Comparison of ENCODE assay signal across 29 cellular contexts in genomic region chrX:16039363-16039762, GRCh38.
A peak's percentile ranks its signal among the peaks of the same experiment; 100 is the strongest.
DNase-seq lines count a peak whose midpoint lies in the region; ATAC-seq and TF ChIP-seq lines count a peak whose summit lies in the region.
"Had no signal": no experiment of that assay in that cellular context is flagged by ENCODE, and none has a peak within 500 bp of the region (broad histone marks: within the 10 kb centered on the region; RNA-seq: fewer than 3 reads in every experiment).

No MANE protein-coding gene starts in this region.

- no peaks in the 10 kb centered on the region for H3K27me3 ChIP-seq in GM06990 (replicated peaks; ENCODE audit: control insufficient read depth, insufficient read depth, low read length)
- no peaks in the 10 kb centered on the region for H3K27me3 ChIP-seq in brain microvascular endothelial cell (replicated peaks)
- H3K27me3 ChIP-seq: ascending aorta, gastroesophageal sphincter, pancreas, spleen had no signal

- TF ChIP-seq CTCF in GM06990 (IDR thresholded peaks at IDR 0.05; ENCODE audit: insufficient read depth, low read length, poor library complexity, severe bottlenecking) (no peak), brain microvascular endothelial cell (IDR thresholded peaks at IDR 0.05; ENCODE audit: low read depth, low read length, missing control alignments) (no peak)

- no peak overlapping the region for H3K27ac ChIP-seq in brain microvascular endothelial cell
- H3K27ac ChIP-seq: ascending aorta; BLaER1 treated with 17β-estradiol and CSF1 and Interleukin-3, amounts not matched to agents 10 nM and 100 nM; gastroesophageal sphincter; left lung; pancreas; spleen; thoracic aorta had no signal

- ATAC-seq in GM18867 (IDR thresholded peaks at IDR 0.05; ENCODE audit: unreplicated experiment), result peak; percentile 61
- ATAC-seq in GM21619 (IDR thresholded peaks at IDR 0.05; ENCODE audit: unreplicated experiment), result peak; percentile 65
- peak; percentile 39 for ATAC-seq in HG03442 (IDR thresholded peaks at IDR 0.05; ENCODE audit: unreplicated experiment)
- ATAC-seq in HG03521 (IDR thresholded peaks at IDR 0.05; ENCODE audit: unreplicated experiment), result no peak
- ATAC-seq: gastroesophageal sphincter; GM23338; left lung; pancreas; right cardiac atrium; SK-N-SH treated with all-trans-retinoic acid at 6 μM for 48 hours; stimulated activated naive B cell treated with anti-CD40 and anti-IgM and Interleukin-4, amounts not matched to agents 10 μg/mL and 1 μg/mL and 100 μg/mL, for 72 hours had no signal

- no peak overlapping the region for H3K4me3 ChIP-seq in GM06990 (replicated peaks; ENCODE audit: low read depth, low read length)
- no peak overlapping the region for H3K4me3 ChIP-seq in brain microvascular endothelial cell (ENCODE audit: low read depth, low read length)
- H3K4me3 ChIP-seq: ascending aorta; BLaER1 treated with 17β-estradiol and CSF1 and Interleukin-3, amounts not matched to agents 10 nM and 100 nM; gastroesophageal sphincter; GM23338; left lung; pancreas; spleen; thoracic aorta had no signal

- in situ Hi-C loops in brain microvascular endothelial cell (cut with HindIII; ENCODE audit: low pct_ligation_motif_present, low sequenced_read_pairs) (no loop called here), KBM-7 (cut with MboI; ENCODE audit: low pct_unique_long_range_greater_than_20kb, low sequenced_read_pairs) (no loop called here)

- H3K36me3 ChIP-seq in GM06990 (ENCODE audit: control insufficient read depth, insufficient read depth, low read length) (no peaks in the 10 kb centered on the region), brain microvascular endothelial cell (replicated peaks) (no peaks in the 10 kb centered on the region)
- H3K36me3 ChIP-seq: ascending aorta; BLaER1 treated with 17β-estradiol and CSF1 and Interleukin-3, amounts not matched to agents 10 nM and 100 nM; gastroesophageal sphincter; left lung; pancreas; spleen; thoracic aorta had no signal

- DNase-seq in GM06990 (ENCODE audit: extremely low read depth, insufficient read length) (peak; percentile 27), brain microvascular endothelial cell (no peak), KBM-7 (no peak), NCI-H128 (lab: John Stamatoyannopoulos, UW; ENCODE audit: unreplicated experiment) (no peak)
- DNase-seq: activated CD4-positive, alpha-beta T cell treated with anti-CD3 and anti-CD28 coated beads, Interleukin-2, amount 10 ng/mL, durations not matched to agents 7 days and 5 days; Caco-2; central memory CD4-positive, alpha-beta T cell; DND-41; hypothalamus; left lung; NCI-H1092 treated with DMSO at 0.1 percent for 48 hours; NCI-H1930; NCI-H226; OCI-M1; pancreas; right cardiac atrium; spleen; stimulated activated CD4-positive, alpha-beta T cell treated with anti-CD3 and anti-CD28 coated beads, Interleukin-2, amount 100 ng/mL, for 48 hours; stimulated activated naive B cell treated with anti-CD40 and anti-IgM and Interleukin-4, amounts not matched to agents 10 μg/mL and 1 μg/mL and 100 μg/mL, for 72 hours had no signal
